ENCODE assay signal across 14 cellular contexts in genomic region chr15:96264351-96264798, GRCh38.
A peak's percentile ranks its signal among the peaks of the same experiment; 100 is the strongest.
DNase-seq lines count a peak whose midpoint lies in the region; TF ChIP-seq lines count a peak whose summit lies in the region.
"Had no signal": no experiment of that assay in that cellular context is flagged by ENCODE, and none has a peak within 500 bp of the region (broad histone marks: within the 10 kb centered on the region; RNA-seq: fewer than 3 reads in every experiment).

No MANE protein-coding gene starts in this region.

- H3K4me3 ChIP-seq in MM.1S (ENCODE audit: low read length) (no peak overlapping the region), epithelial cell of esophagus (ENCODE audit: low read length) (no peak overlapping the region)

- no peak for TF ChIP-seq CTCF in MM.1S (IDR thresholded peaks at IDR 0.05; ENCODE audit: low read length)
- TF ChIP-seq CTCF in epithelial cell of esophagus (IDR thresholded peaks at IDR 0.05; ENCODE audit: insufficient read depth, low read depth, low read length, missing control alignments), result no peak
- no peak for TF ChIP-seq CTCF in mesothelial cell of epicardium (IDR thresholded peaks at IDR 0.05; ENCODE audit: unreplicated experiment)

- no peak overlapping the region for H3K9ac ChIP-seq in MM.1S (ENCODE audit: low read length)

- peaks cover 79% of the 10 kb centered on the region for H3K4me1 Mint-ChIP-seq in mesothelial cell of epicardium
- H3K4me1 Mint-ChIP-seq in activated T-helper 2 cell treated with anti-CD3 and anti-CD28 coated beads, Interferon-gamma antibody, Interleukin-2, Interleukin-4, amounts not matched to agents 10 μg/mL and 5 μg/mL and 100 μg/mL, durations not matched to agents 14 hours and 24 hours and 36 hours (ENCODE audit: low read depth), result no peaks in the 10 kb centered on the region

- DNase-seq in ACHN (peak; percentile 21), MM.1S (peak; percentile 33), epithelial cell of esophagus (ENCODE audit: low read depth) (peak; percentile 97), mesothelial cell of epicardium (ENCODE audit: low spot score in 2 of 2, unreplicated experiment in 2 of 2) (no peak), SK-N-DZ (ENCODE audit: low spot score) (no peak), putamen (ENCODE audit: low spot score) (no peak), NCI-H2196 (lab: John Stamatoyannopoulos, UW; ENCODE audit: unreplicated experiment) (no peak)
- DNase-seq in activated T-helper 2 cell treated with anti-CD3 and anti-CD28 coated beads, Interferon-gamma antibody, Interleukin-2, Interleukin-4, amounts not matched to agents 10 μg/mL and 5 μg/mL and 100 μg/mL, durations not matched to agents 14 hours and 24 hours and 36 hours (ENCODE audit: low spot score), result no peak
- DNase-seq: activated CD8-positive, alpha-beta T cell treated with anti-CD3 and anti-CD28 coated beads for 36 hours; activated gamma-delta T cell; effector CD8-positive, alpha-beta T cell; NCI-H1417 treated with DMSO at 0.1 percent for 48 hours; NCI-H524 treated with DMSO at 0.1 percent for 48 hours; nucleus accumbens had no signal

- in situ Hi-C loops in ACHN (cut with HindIII; ENCODE audit: low pct_ligation_motif_present, low pct_unique_long_range_greater_than_20kb, low sequenced_read_pairs), result no loop called here

- no peak overlapping the region for H3K27ac ChIP-seq in MM.1S (ENCODE audit: low read length)

- no peaks in the 10 kb centered on the region for H3K9me2 ChIP-seq in MM.1S (replicated peaks; ENCODE audit: insufficient read depth, low read length)

- no peak overlapping the region for H3K4me2 ChIP-seq in MM.1S (ENCODE audit: low read depth, low read length)

- H3K9me3 ChIP-seq in MM.1S (replicated peaks; ENCODE audit: insufficient read depth, low read length), result no peaks in the 10 kb centered on the region

- no peaks in the 10 kb centered on the region for H3K79me2 ChIP-seq in MM.1S (ENCODE audit: low read length)

- peaks cover 8% of the 10 kb centered on the region for H3K36me3 Mint-ChIP-seq in mesothelial cell of epicardium
- no peaks in the 10 kb centered on the region for H3K36me3 Mint-ChIP-seq in activated T-helper 2 cell treated with anti-CD3 and anti-CD28 coated beads, Interferon-gamma antibody, Interleukin-2, Interleukin-4, amounts not matched to agents 10 μg/mL and 5 μg/mL and 100 μg/mL, durations not matched to agents 14 hours and 24 hours and 36 hours (ENCODE audit: low read depth)

- no peaks in the 10 kb centered on the region for H3K27me3 Mint-ChIP-seq in mesothelial cell of epicardium (ENCODE audit: low read depth)
- no peaks in the 10 kb centered on the region for H3K27me3 Mint-ChIP-seq in activated T-helper 2 cell treated with anti-CD3 and anti-CD28 coated beads, Interferon-gamma antibody, Interleukin-2, Interleukin-4, amounts not matched to agents 10 μg/mL and 5 μg/mL and 100 μg/mL, durations not matched to agents 14 hours and 24 hours and 36 hours (ENCODE audit: low read depth)

- H4K20me1 ChIP-seq in MM.1S (ENCODE audit: insufficient read depth, low read length), result no peaks in the 10 kb centered on the region

- no peaks in the 10 kb centered on the region for H3K36me3 ChIP-seq in MM.1S (replicated peaks; ENCODE audit: insufficient read depth, low read length)

- H3K4me3 Mint-ChIP-seq in mesothelial cell of epicardium, result no peak overlapping the region
- H3K4me3 Mint-ChIP-seq in activated T-helper 2 cell treated with anti-CD3 and anti-CD28 coated beads, Interferon-gamma antibody, Interleukin-2, Interleukin-4, amounts not matched to agents 10 μg/mL and 5 μg/mL and 100 μg/mL, durations not matched to agents 14 hours and 24 hours and 36 hours (ENCODE audit: low read depth), result no peak overlapping the region
- H3K4me3 Mint-ChIP-seq: activated CD8-positive, alpha-beta T cell treated with anti-CD3 and anti-CD28 coated beads for 36 hours had no signal

- H3K27me3 ChIP-seq in MM.1S (replicated peaks; ENCODE audit: insufficient read depth, low read length), result no peaks in the 10 kb centered on the region

- H3K27ac Mint-ChIP-seq in mesothelial cell of epicardium, result peak overlapping the region; percentile 85
- no peak overlapping the region for H3K27ac Mint-ChIP-seq in activated T-helper 2 cell treated with anti-CD3 and anti-CD28 coated beads, Interferon-gamma antibody, Interleukin-2, Interleukin-4, amounts not matched to agents 10 μg/mL and 5 μg/mL and 100 μg/mL, durations not matched to agents 14 hours and 24 hours and 36 hours
- H3K27ac Mint-ChIP-seq: activated CD8-positive, alpha-beta T cell treated with anti-CD3 and anti-CD28 coated beads for 36 hours had no signal

- no peak overlapping the region for H2AFZ ChIP-seq in MM.1S (ENCODE audit: low read length)

- intact Hi-C loops in activated T-helper 2 cell treated with anti-CD3 and anti-CD28 coated beads, Interferon-gamma antibody, Interleukin-2, Interleukin-4, amounts not matched to agents 10 μg/mL and 5 μg/mL and 100 μg/mL, durations not matched to agents 14 hours and 24 hours and 36 hours (cut with micrococcal nuclease), result no loop called here

- peaks cover 8% of the 10 kb centered on the region for H3K4me1 ChIP-seq in MM.1S (ENCODE audit: low read length)

- H3K9me3 Mint-ChIP-seq in mesothelial cell of epicardium, result no peaks in the 10 kb centered on the region
- no peaks in the 10 kb centered on the region for H3K9me3 Mint-ChIP-seq in activated T-helper 2 cell treated with anti-CD3 and anti-CD28 coated beads, Interferon-gamma antibody, Interleukin-2, Interleukin-4, amounts not matched to agents 10 μg/mL and 5 μg/mL and 100 μg/mL, durations not matched to agents 14 hours and 24 hours and 36 hours

- no peaks in the 10 kb centered on the region for H3F3A ChIP-seq in MM.1S (ENCODE audit: insufficient read depth, low read length)

Comparison
In these comparisons a context has a peak if more than half of its experiments do, and no peak if none do; other contexts are left out.
1. DNase-seq: peak in ACHN (single experiment), MM.1S (single experiment) and epithelial cell of esophagus (single experiment); none in mesothelial cell of epicardium (0 of 2), SK-N-DZ (single experiment), activated T-helper 2 cell treated with anti-CD3 and anti-CD28 coated beads, Interferon-gamma antibody, Interleukin-2, Interleukin-4, amounts not matched to agents 10 μg/mL and 5 μg/mL and 100 μg/mL, durations not matched to agents 14 hours and 24 hours and 36 hours (single experiment), putamen (single experiment) and NCI-H2196 (single experiment).